ENCODE assay signal across 18 cellular contexts in the genomic region with DNA sequence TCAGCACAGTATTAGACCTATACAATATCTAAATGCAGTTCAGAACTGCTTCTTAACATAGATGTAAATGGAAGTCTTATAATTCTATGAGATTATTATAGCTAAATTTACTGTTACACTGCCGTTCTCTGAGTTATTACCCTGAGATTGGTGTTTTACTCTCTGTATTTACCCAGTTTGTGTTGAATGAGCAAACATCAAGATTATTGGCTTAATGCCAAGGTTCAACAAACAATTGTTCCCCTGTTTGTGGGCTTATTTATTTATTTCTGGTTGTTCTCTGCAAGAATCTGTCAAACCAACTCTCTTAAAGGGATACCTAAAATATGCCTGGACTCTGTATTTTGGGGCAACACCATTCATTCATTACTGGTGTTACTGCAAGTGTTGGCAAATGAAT. TPM values are rescaled to one million over a fixed set of nuclear protein-coding genes. Genes with fewer than 3 reads are reported as not detected.
DNase-seq lines count a peak whose midpoint lies in the region; ATAC-seq and TF ChIP-seq lines count a peak whose summit lies in the region.
"Had no signal": no experiment of that assay in that cellular context is flagged by ENCODE, and none has a peak within 500 bp of the region (broad histone marks: within the 10 kb centered on the region; RNA-seq: fewer than 3 reads in every experiment).

No MANE protein-coding gene starts in this region.

- WGBS in mesodermal cell (ENCODE audit: insufficient coverage in 2 of 2), 2 experiments = no CpG with 5 or more reads among the region's 1 CpG

- H3K4me3 Mint-ChIP-seq in brain = peak overlapping the region in 1 of 5 experiments; percentile 40
- H3K4me3 Mint-ChIP-seq in activated CD4-positive, alpha-beta memory T cell treated with anti-CD3 and anti-CD28 coated beads for 36 hours = no peak overlapping the region
- H3K4me3 Mint-ChIP-seq: activated T-cell treated with anti-CD3 and anti-CD28 coated beads, Interleukin-2, amount 50 U/mL, for 72 hours had no signal

- H3F3A ChIP-seq in PC-9 (ENCODE audit: insufficient read depth, low read depth) = 0 out of 2 replicates have a peak, but pooled peaks cover 4% of the 10 kb centered on the region

- H3K4me3 ChIP-seq in mesodermal cell (ENCODE audit: extremely low read depth, insufficient read depth, low read length, poor library complexity, severe bottlenecking) (no peak overlapping the region), PC-9 (no peak overlapping the region)
- H3K4me3 ChIP-seq: colonic mucosa, lung, tibial artery had no signal

- CTCF ChIA-PET in activated CD4-positive, alpha-beta memory T cell treated with anti-CD3 and anti-CD28 coated beads for 36 hours (lab: Charles Lee) = no interaction called here
- CTCF ChIA-PET in PC-9 (lab: Charles Lee) = no interaction called here

- H3K36me3 Mint-ChIP-seq in brain = no peaks in the 10 kb centered on the region
- no peaks in the 10 kb centered on the region for H3K36me3 Mint-ChIP-seq in activated CD4-positive, alpha-beta memory T cell treated with anti-CD3 and anti-CD28 coated beads for 36 hours

- H3K4me1 ChIP-seq in mesodermal cell (ENCODE audit: control insufficient read depth, insufficient read depth, low read length, poor library complexity, severe bottlenecking) = peaks cover 28% of the 10 kb centered on the region
- H3K4me1 ChIP-seq in PC-9 (replicated peaks; ENCODE audit: insufficient read depth) = 0 out of 2 replicates have a peak, but pooled peaks cover 4% of the 10 kb centered on the region
- H3K4me1 ChIP-seq: colonic mucosa had no signal

- H2AFZ ChIP-seq in PC-9 = no peak overlapping the region

- no TSS peak for BruUV-seq in PC-9 (replicated peaks; lab: Mats Ljungman, UMichigan)

- POLR2A ChIA-PET in activated CD4-positive, alpha-beta memory T cell treated with anti-CD3 and anti-CD28 coated beads for 36 hours (lab: Charles Lee) = no interaction called here
- POLR2A ChIA-PET in PC-9 (lab: Charles Lee; ENCODE audit: unreplicated experiment) = interaction anchor here (0.5 kb wide), 1 partner anchor 730 kb away, joined by 19 read pairs; no protein-coding TSS in a partner anchor

- peak overlapping the region in 4 of 5 experiments; percentile 25 to 84 (median 61) for H3K27ac Mint-ChIP-seq in brain
- no peak overlapping the region for H3K27ac Mint-ChIP-seq in activated CD4-positive, alpha-beta memory T cell treated with anti-CD3 and anti-CD28 coated beads for 36 hours
- H3K27ac Mint-ChIP-seq: activated T-cell treated with anti-CD3 and anti-CD28 coated beads, Interleukin-2, amount 50 U/mL, for 72 hours had no signal

- DNase-seq in COLO829 (ENCODE audit: low spot score) = peak; percentile 87
- DNase-seq in NCI-H1105 treated with DMSO at 0.1 percent for 48 hours (lab: John Stamatoyannopoulos, UW) = peak; percentile 72
- DNase-seq in activated CD4-positive, alpha-beta memory T cell treated with anti-CD3 and anti-CD28 coated beads for 36 hours = no peak
- DNase-seq in HK-2 (ENCODE audit: unreplicated experiment) = no peak
- no peak for DNase-seq in omental fat pad (ENCODE audit: low spot score)
- no peak for DNase-seq in PC-9
- DNase-seq: ACHN; activated naive CD4-positive, alpha-beta T cell treated with anti-CD3 and anti-CD28 coated beads, Interleukin-2, amount 50 U/mL, for 16 hours; activated T-cell treated with anti-CD3 and anti-CD28 coated beads, Interleukin-2, amount 50 U/mL, for 72 hours; colonic mucosa; NCI-H446 treated with DMSO at 0.1 percent for 48 hours; tibial artery had no signal

- H3K27me3 Mint-ChIP-seq in brain = peaks cover 20% of the 10 kb centered on the region
- peaks cover 37% of the 10 kb centered on the region for H3K27me3 Mint-ChIP-seq in activated CD4-positive, alpha-beta memory T cell treated with anti-CD3 and anti-CD28 coated beads for 36 hours

- ATAC-seq in omental fat pad (ENCODE audit: low FRiP score) = no peak
- ATAC-seq: activated T-cell treated with anti-CD3 and anti-CD28 coated beads, Interleukin-2, amount 50 U/mL, for 72 hours had no signal

- H3K9me2 ChIP-seq in PC-9 (ENCODE audit: insufficient read depth) = no peaks in the 10 kb centered on the region

- H3K4me2 ChIP-seq in PC-9 = no peak overlapping the region

- intact Hi-C loops in activated CD4-positive, alpha-beta memory T cell treated with anti-CD3 and anti-CD28 coated beads for 36 hours (cut with micrococcal nuclease) = no loop called here
- intact Hi-C loops in PC-9 (cut with micrococcal nuclease; ENCODE audit: unreplicated experiment) = loop anchor here (5.0 to 10.0 kb wide), 3 partner anchors 486 to 1402 kb away; a partner anchor contains a TSS

- no peaks in the 10 kb centered on the region for H4K20me1 ChIP-seq in PC-9 (ENCODE audit: insufficient read depth)

- H3K4me1 Mint-ChIP-seq in brain = peaks cover 39% of the 10 kb centered on the region
- peaks cover 3% of the 10 kb centered on the region for H3K4me1 Mint-ChIP-seq in activated CD4-positive, alpha-beta memory T cell treated with anti-CD3 and anti-CD28 coated beads for 36 hours (ENCODE audit: low read depth)

- no peaks in the 10 kb centered on the region for H3K27me3 ChIP-seq in PC-9 (ENCODE audit: insufficient read depth, low read depth)
- H3K27me3 ChIP-seq: colonic mucosa, tibial artery had no signal

- H3K9me3 ChIP-seq in mesodermal cell (ENCODE audit: control insufficient read depth, low read length) (no peaks in the 10 kb centered on the region), PC-9 (ENCODE audit: insufficient read depth, low read depth) (no peaks in the 10 kb centered on the region)
- H3K9me3 ChIP-seq: colonic mucosa, tibial artery had no signal

- H3K79me2 ChIP-seq in PC-9 (ENCODE audit: low read depth) = no peaks in the 10 kb centered on the region

- H3K9me3 Mint-ChIP-seq in brain = peaks cover 0 to 3% (median 0%) of the 10 kb centered on the region in 5 experiments
- H3K9me3 Mint-ChIP-seq in activated CD4-positive, alpha-beta memory T cell treated with anti-CD3 and anti-CD28 coated beads for 36 hours = no peaks in the 10 kb centered on the region
- H3K9me3 Mint-ChIP-seq: activated T-cell treated with anti-CD3 and anti-CD28 coated beads, Interleukin-2, amount 50 U/mL, for 72 hours had no signal

- H3K27ac ChIP-seq in mesodermal cell (ENCODE audit: low read depth, low read length, severe bottlenecking) (peak overlapping the region; percentile 62), PC-9 (no peak overlapping the region)
- H3K27ac ChIP-seq: colonic mucosa, RWPE1, tibial artery had no signal

- TF ChIP-seq CTCF in brain (conservative IDR thresholded peaks at IDR 0.05) = no peak
- TF ChIP-seq CTCF in omental fat pad (IDR thresholded peaks at IDR 0.05) = no peak
- TF ChIP-seq CTCF in PC-9 (conservative IDR thresholded peaks at IDR 0.05) = no peak

- H3K36me3 ChIP-seq in mesodermal cell (ENCODE audit: control insufficient read depth, insufficient read depth, low read length) (no peaks in the 10 kb centered on the region), PC-9 (ENCODE audit: low read depth) (no peaks in the 10 kb centered on the region)
- H3K36me3 ChIP-seq: colonic mucosa, tibial artery had no signal

RNA-seq across cellular contexts. Expression of a gene that starts 5.2 kb away (rescaled TPM):
- polyA plus RNA-seq in brain (ENCODE audit: insufficient read depth, low read depth, low replicate concordance) = 4.0 TPM
- not detected for polyA plus RNA-seq in mesodermal cell (2013, experiment 1 of 2)
- polyA plus RNA-seq in mesodermal cell (2013, experiment 2 of 2) = not detected
- not detected for total RNA-seq in activated CD4-positive, alpha-beta memory T cell treated with anti-CD3 and anti-CD28 coated beads for 36 hours
- total RNA-seq in omental fat pad (not detected), PC-9 (2021) (0.26 TPM in 1 of 2 replicates, not detected in the other)
- total RNA-seq: activated T-cell treated with anti-CD3 and anti-CD28 coated beads, Interleukin-2, amount 50 U/mL, for 72 hours; osteoblast had no signal
- polyA plus RNA-seq: keratinocyte had no signal

Comparison
In these comparisons a context has a peak if more than half of its experiments do, and no peak if none do; other contexts are left out.
1. DNase-seq: peak in COLO829 (single experiment) and NCI-H1105 treated with DMSO at 0.1 percent for 48 hours (single experiment); none in activated CD4-positive, alpha-beta memory T cell treated with anti-CD3 and anti-CD28 coated beads for 36 hours (single experiment), HK-2 (single experiment), omental fat pad (single experiment) and PC-9 (0 of 2).